ENCODE assay signal across 10 cellular contexts in genomic region chr1:175287377-175287776, GRCh38.
A peak's percentile ranks its signal among the peaks of the same experiment; 100 is the strongest.
DNase-seq lines count a peak whose midpoint lies in the region; ATAC-seq and TF ChIP-seq lines count a peak whose summit lies in the region.
"Had no signal": no experiment of that assay in that cellular context is flagged by ENCODE, and none has a peak within 500 bp of the region (broad histone marks: within the 10 kb centered on the region; RNA-seq: fewer than 3 reads in every experiment).

No MANE protein-coding gene starts in this region.

- peak overlapping the region in 1 of 2 donors; percentile 8 for H3K4me3 Mint-ChIP-seq in stimulated activated naive B cell treated with anti-CD40 and anti-IgM and Interleukin-4, amounts not matched to agents 10 μg/mL and 1 μg/mL and 100 μg/mL, for 72 hours
- H3K4me3 Mint-ChIP-seq in progenitor cell of endocrine pancreas (ENCODE audit: low read depth): no peak overlapping the region
- H3K4me3 Mint-ChIP-seq: activated naive CD4-positive, alpha-beta T cell treated with anti-CD3 and anti-CD28 coated beads, Interleukin-2, amount 50 U/mL, for 24 hours had no signal

- H3K79me2 ChIP-seq in mammary epithelial cell (ENCODE audit: insufficient read depth, low read length): no peaks in the 10 kb centered on the region
- H3K79me2 ChIP-seq in Karpas-422 (ENCODE audit: low read length): no peaks in the 10 kb centered on the region

- no TSS peak for BruUV-seq in mammary epithelial cell (replicated peaks; lab: Mats Ljungman, UMichigan)

- DNase-seq in mammary epithelial cell: no peak
- DNase-seq in breast epithelium (ENCODE audit: low spot score in 2 of 2): no peak
- DNase-seq in Karpas-422: peak; percentile 63
- DNase-seq in stimulated activated naive B cell treated with anti-CD40 and anti-IgM and Interleukin-4, amounts not matched to agents 10 μg/mL and 1 μg/mL and 100 μg/mL, for 72 hours: peak; percentile 19
- DNase-seq in NCI-H446 (lab: John Stamatoyannopoulos, UW): no peak
- DNase-seq in MG63: no peak
- DNase-seq in progenitor cell of endocrine pancreas (ENCODE audit: low spot score, unreplicated experiment): no peak

- H3K9me3 ChIP-seq in mammary epithelial cell (replicated peaks; ENCODE audit: insufficient read depth, low read length): no peaks in the 10 kb centered on the region
- no peaks in the 10 kb centered on the region for H3K9me3 ChIP-seq in breast epithelium
- H3K9me3 ChIP-seq in Karpas-422 (ENCODE audit: low read length): no peaks in the 10 kb centered on the region
- H3K9me3 ChIP-seq in MG63: no peaks in the 10 kb centered on the region

- H3K36me3 Mint-ChIP-seq in stimulated activated naive B cell treated with anti-CD40 and anti-IgM and Interleukin-4, amounts not matched to agents 10 μg/mL and 1 μg/mL and 100 μg/mL, for 72 hours: no peaks in the 10 kb centered on the region
- H3K36me3 Mint-ChIP-seq in progenitor cell of endocrine pancreas (ENCODE audit: insufficient read depth): no peaks in the 10 kb centered on the region
- H3K36me3 Mint-ChIP-seq: activated naive CD4-positive, alpha-beta T cell treated with anti-CD3 and anti-CD28 coated beads, Interleukin-2, amount 50 U/mL, for 24 hours had no signal

- intact Hi-C loops in mammary epithelial cell (cut with micrococcal nuclease): no loop called here
- intact Hi-C loops in breast epithelium (cut with DNase I; ENCODE audit: low total_unique reads): no loop called here

- no peak overlapping the region for H3K27ac Mint-ChIP-seq in stimulated activated naive B cell treated with anti-CD40 and anti-IgM and Interleukin-4, amounts not matched to agents 10 μg/mL and 1 μg/mL and 100 μg/mL, for 72 hours
- H3K27ac Mint-ChIP-seq in progenitor cell of endocrine pancreas: no peak overlapping the region
- H3K27ac Mint-ChIP-seq: activated naive CD4-positive, alpha-beta T cell treated with anti-CD3 and anti-CD28 coated beads, Interleukin-2, amount 50 U/mL, for 24 hours had no signal

- H4K20me1 ChIP-seq in mammary epithelial cell (ENCODE audit: insufficient read depth, low read length): no peaks in the 10 kb centered on the region
- no peaks in the 10 kb centered on the region for H4K20me1 ChIP-seq in Karpas-422 (ENCODE audit: insufficient read depth, low read depth, low read length)

- no peak for TF ChIP-seq POLR2A in breast epithelium (IDR thresholded peaks at IDR 0.05)

- CTCF ChIA-PET in mammary epithelial cell (lab: Charles Lee; ENCODE audit: low non-redundant PET): no interaction called here

- no peak overlapping the region for H3K27ac ChIP-seq in mammary epithelial cell (ENCODE audit: insufficient read depth, low read depth, low read length)
- H3K27ac ChIP-seq in breast epithelium: no peak overlapping the region
- H3K27ac ChIP-seq in Karpas-422 (ENCODE audit: low read length): no peak overlapping the region
- H3K27ac ChIP-seq: C4-2B had no signal

- H3K9me2 ChIP-seq in Karpas-422 (replicated peaks; ENCODE audit: insufficient read depth, low read length): no peaks in the 10 kb centered on the region

- peak overlapping the region; percentile 60 for H2AFZ ChIP-seq in mammary epithelial cell (ENCODE audit: low read depth, low read length)
- peak overlapping the region; percentile 40; the same call in 1 of the 2 replicates for H2AFZ ChIP-seq in Karpas-422 (ENCODE audit: low read length)

- dilution Hi-C loops in mammary epithelial cell (cut with HindIII; ENCODE audit: low sequenced_read_pairs): no loop called here

- no peaks in the 10 kb centered on the region for H3K27me3 ChIP-seq in mammary epithelial cell (ENCODE audit: insufficient read depth, low read length)
- H3K27me3 ChIP-seq in breast epithelium: no peaks in the 10 kb centered on the region
- no peaks in the 10 kb centered on the region for H3K27me3 ChIP-seq in Karpas-422 (ENCODE audit: low read length)
- H3K27me3 ChIP-seq in MG63: peaks cover 4% of the 10 kb centered on the region

- no peaks in the 10 kb centered on the region for H3K36me3 ChIP-seq in mammary epithelial cell (ENCODE audit: insufficient read depth, low read length)
- H3K36me3 ChIP-seq in breast epithelium: no peaks in the 10 kb centered on the region
- H3K36me3 ChIP-seq in Karpas-422 (ENCODE audit: insufficient read depth, low read length): no peaks in the 10 kb centered on the region
- no peaks in the 10 kb centered on the region for H3K36me3 ChIP-seq in MG63

- H3K27me3 Mint-ChIP-seq in stimulated activated naive B cell treated with anti-CD40 and anti-IgM and Interleukin-4, amounts not matched to agents 10 μg/mL and 1 μg/mL and 100 μg/mL, for 72 hours: no peaks in the 10 kb centered on the region
- no peaks in the 10 kb centered on the region for H3K27me3 Mint-ChIP-seq in progenitor cell of endocrine pancreas
- H3K27me3 Mint-ChIP-seq: activated naive CD4-positive, alpha-beta T cell treated with anti-CD3 and anti-CD28 coated beads, Interleukin-2, amount 50 U/mL, for 24 hours had no signal

- H3K4me1 ChIP-seq in mammary epithelial cell (ENCODE audit: insufficient read depth, low read length) (no peaks in the 10 kb centered on the region), breast epithelium (no peaks in the 10 kb centered on the region), Karpas-422 (ENCODE audit: low read length) (peaks cover 13% of the 10 kb centered on the region)

- peak; percentile 71 for ATAC-seq in HG02588 (IDR thresholded peaks at IDR 0.05; ENCODE audit: unreplicated experiment)
- ATAC-seq in stimulated activated naive B cell treated with anti-CD40 and anti-IgM and Interleukin-4, amounts not matched to agents 10 μg/mL and 1 μg/mL and 100 μg/mL, for 72 hours (replicated peaks): peak; percentile 90 to 96

- peaks cover 0 to 3% of the 10 kb centered on the region in 2 donors for H3K9me3 Mint-ChIP-seq in stimulated activated naive B cell treated with anti-CD40 and anti-IgM and Interleukin-4, amounts not matched to agents 10 μg/mL and 1 μg/mL and 100 μg/mL, for 72 hours
- H3K9me3 Mint-ChIP-seq in progenitor cell of endocrine pancreas (ENCODE audit: low read depth): peaks cover 5% of the 10 kb centered on the region
- H3K9me3 Mint-ChIP-seq: activated naive CD4-positive, alpha-beta T cell treated with anti-CD3 and anti-CD28 coated beads, Interleukin-2, amount 50 U/mL, for 24 hours had no signal

- no peak overlapping the region for H3K9ac ChIP-seq in mammary epithelial cell (ENCODE audit: insufficient read depth, low read length)
- H3K9ac ChIP-seq in Karpas-422 (ENCODE audit: low read length): no peak overlapping the region

- peaks cover 9 to 15% of the 10 kb centered on the region in 2 donors for H3K4me1 Mint-ChIP-seq in stimulated activated naive B cell treated with anti-CD40 and anti-IgM and Interleukin-4, amounts not matched to agents 10 μg/mL and 1 μg/mL and 100 μg/mL, for 72 hours
- no peaks in the 10 kb centered on the region for H3K4me1 Mint-ChIP-seq in progenitor cell of endocrine pancreas (ENCODE audit: low read depth)

- WGBS in mammary epithelial cell (ENCODE audit: low coverage, missing lambda C conversion rate): 70% methylated on average over 3 of the region's 3 CpGs

- in situ Hi-C loops in mammary epithelial cell (cut with MboI; ENCODE audit: low sequenced_read_pairs in 2 of 2): no loop called here

- H3K4me2 ChIP-seq in mammary epithelial cell (ENCODE audit: insufficient read depth, low read depth, low read length) (no peak overlapping the region), Karpas-422 (ENCODE audit: low read depth, low read length, poor library complexity, severe bottlenecking) (peak overlapping the region; percentile 2)

- no peak for TF ChIP-seq CTCF in mammary epithelial cell (conservative IDR thresholded peaks at IDR 0.05 in 1 of 2, IDR thresholded peaks at IDR 0.05 in 1 of 2; ENCODE audit: extremely low read depth in 1 of 2, insufficient read depth in 1 of 2, low read depth in 1 of 2, low read length in 2 of 2)
- TF ChIP-seq CTCF in breast epithelium (IDR thresholded peaks at IDR 0.05): no peak
- no peak for TF ChIP-seq CTCF in progenitor cell of endocrine pancreas (IDR thresholded peaks at IDR 0.05; ENCODE audit: unreplicated experiment)

- H3K4me3 ChIP-seq in mammary epithelial cell (replicated peaks in 1 of 3; ENCODE audit: insufficient read depth in 1 of 3, low read depth in 2 of 3, low read length in 3 of 3): no peak overlapping the region
- H3K4me3 ChIP-seq in breast epithelium: no peak overlapping the region
- H3K4me3 ChIP-seq in Karpas-422 (ENCODE audit: low read length): no peak overlapping the region
- H3K4me3 ChIP-seq in MG63: no peak overlapping the region

Comparison
In these comparisons a context has a peak if more than half of its experiments do, and no peak if none do; other contexts are left out.
1. DNase-seq: peak in Karpas-422 (single experiment) and stimulated activated naive B cell treated with anti-CD40 and anti-IgM and Interleukin-4, amounts not matched to agents 10 μg/mL and 1 μg/mL and 100 μg/mL, for 72 hours (single experiment); none in mammary epithelial cell (single experiment), breast epithelium (0 of 2), NCI-H446 (0 of 2), MG63 (single experiment) and progenitor cell of endocrine pancreas (single experiment).